In the genomic region with DNA sequence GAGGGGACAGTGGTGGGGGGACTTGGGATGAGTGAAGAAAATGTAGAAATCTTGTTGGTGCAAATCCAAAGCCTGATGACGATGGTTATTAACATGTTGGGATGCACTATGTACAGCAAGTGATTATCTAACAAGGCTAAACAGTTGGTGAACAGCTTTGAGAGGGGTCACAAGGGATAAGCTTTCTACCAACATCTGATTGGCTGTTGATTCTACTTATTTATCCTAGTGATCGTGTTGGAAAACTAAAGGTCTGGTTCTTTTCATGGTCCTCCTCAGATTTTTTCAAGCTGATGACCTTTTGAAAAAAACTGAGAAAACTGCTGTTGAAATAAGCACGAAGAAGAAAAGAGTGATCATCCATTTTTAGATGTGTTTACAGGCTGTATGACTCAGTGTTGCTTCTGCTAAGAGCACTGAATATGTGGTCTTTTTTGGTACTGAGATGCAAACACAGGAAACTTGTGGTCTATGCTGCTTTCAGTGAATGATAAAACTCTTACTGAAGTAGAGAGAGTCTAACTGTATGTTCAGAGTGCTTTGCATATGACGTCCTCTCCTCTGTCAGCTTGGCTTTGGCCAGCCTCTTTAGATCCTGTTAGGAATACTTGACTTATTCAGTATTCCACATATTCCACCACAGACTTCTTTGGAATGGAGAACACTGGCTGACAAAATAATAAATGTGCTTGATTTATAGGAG, we compare ENCODE assay signal across 8 cellular contexts.
DNase-seq lines count a peak whose midpoint lies in the region; ATAC-seq and TF ChIP-seq lines count a peak whose summit lies in the region.

No MANE protein-coding gene starts in this region.

- CTCF ChIA-PET in CD4-positive, alpha-beta T cell (lab: Charles Lee): no interaction called here
- CTCF ChIA-PET in activated CD4-positive, alpha-beta T cell treated with anti-CD3 and anti-CD28 coated beads, Interleukin-2, amount 10 ng/mL, durations not matched to agents 7 days and 5 days (lab: Charles Lee): interaction anchor here (1.1 kb wide), 1 partner anchor 220 kb away, joined by 6 read pairs; no protein-coding TSS in a partner anchor

- no peak overlapping the region for H3K4me3 ChIP-seq in mucosa of rectum (ENCODE audit: low read length in 2 of 2)

- H3K36me3 Mint-ChIP-seq in CD4-positive, alpha-beta T cell (ENCODE audit: low read depth): no peaks in the 10 kb centered on the region
- H3K36me3 Mint-ChIP-seq in activated CD4-positive, alpha-beta T cell treated with anti-CD3 and anti-CD28 coated beads, Interleukin-2, amount 10 ng/mL, durations not matched to agents 7 days and 5 days (ENCODE audit: low read depth): peaks cover 12% of the 10 kb centered on the region

- H3K9ac ChIP-seq in mucosa of rectum (ENCODE audit: low read depth in 1 of 2, low read length in 2 of 2): no peak overlapping the region

- H3K27me3 ChIP-seq in CD4-positive, alpha-beta T cell (ENCODE audit: control insufficient read depth, insufficient read depth, low read length): no peaks in the 10 kb centered on the region
- H3K27me3 ChIP-seq in mucosa of rectum (ENCODE audit: control insufficient read depth in 2 of 2, insufficient read depth in 2 of 2, low read length in 2 of 2): no peaks in the 10 kb centered on the region

- H3K4me1 Mint-ChIP-seq in CD4-positive, alpha-beta T cell (ENCODE audit: low read depth): peaks cover 41% of the 10 kb centered on the region
- peaks cover 52% of the 10 kb centered on the region for H3K4me1 Mint-ChIP-seq in activated CD4-positive, alpha-beta T cell treated with anti-CD3 and anti-CD28 coated beads, Interleukin-2, amount 10 ng/mL, durations not matched to agents 7 days and 5 days

- POLR2A ChIA-PET in CD4-positive, alpha-beta T cell (lab: Charles Lee): interaction anchor here (0.6 to 1.0 kb wide), 2 partner anchors 216 to 288 kb away, joined by 3 read pairs; no protein-coding TSS in a partner anchor
- POLR2A ChIA-PET in activated CD4-positive, alpha-beta T cell treated with anti-CD3 and anti-CD28 coated beads, Interleukin-2, amount 10 ng/mL, durations not matched to agents 7 days and 5 days (lab: Charles Lee): no interaction called here

- TF ChIP-seq CTCF in CD4-positive, alpha-beta T cell (IDR thresholded peaks at IDR 0.05): no peak

- peak overlapping the region; percentile 94 for H3K27ac Mint-ChIP-seq in CD4-positive, alpha-beta T cell
- peak overlapping the region; percentile 97 for H3K27ac Mint-ChIP-seq in activated CD4-positive, alpha-beta T cell treated with anti-CD3 and anti-CD28 coated beads, Interleukin-2, amount 10 ng/mL, durations not matched to agents 7 days and 5 days

- no peaks in the 10 kb centered on the region for H3K9me3 ChIP-seq in CD4-positive, alpha-beta T cell (ENCODE audit: control insufficient read depth, low read length)
- H3K9me3 ChIP-seq in mucosa of rectum (ENCODE audit: control insufficient read depth in 2 of 2, low read length in 2 of 2): no peaks in the 10 kb centered on the region

- H3K4me3 Mint-ChIP-seq in CD4-positive, alpha-beta T cell: peak overlapping the region; percentile 27
- H3K4me3 Mint-ChIP-seq in activated CD4-positive, alpha-beta T cell treated with anti-CD3 and anti-CD28 coated beads, Interleukin-2, amount 10 ng/mL, durations not matched to agents 7 days and 5 days: peak overlapping the region; percentile 11

- DNase-seq in CD4-positive, alpha-beta T cell: no peak
- peak; percentile 59 for DNase-seq in activated CD4-positive, alpha-beta T cell treated with anti-CD3 and anti-CD28 coated beads, Interleukin-2, amount 10 ng/mL, durations not matched to agents 7 days and 5 days
- DNase-seq in NCI-H69 (lab: John Stamatoyannopoulos, UW) (no peak), NCI-H345 treated with DMSO at 0.1 percent for 48 hours (lab: John Stamatoyannopoulos, UW; ENCODE audit: unreplicated experiment) (no peak), NCI-H128 (lab: John Stamatoyannopoulos, UW; ENCODE audit: unreplicated experiment) (no peak)

- intact Hi-C loops in CD4-positive, alpha-beta T cell (cut with DNase I, micrococcal nuclease): no loop called here

- H3K36me3 ChIP-seq in mucosa of rectum (ENCODE audit: control insufficient read depth in 2 of 2, insufficient read depth in 2 of 2, low read length in 2 of 2): no peaks in the 10 kb centered on the region

- peaks cover 0 to 3% of the 10 kb centered on the region in 2 donors for H3K4me1 ChIP-seq in mucosa of rectum (ENCODE audit: control insufficient read depth in 2 of 2, insufficient read depth in 2 of 2, low read length in 2 of 2)

- H3K27ac ChIP-seq in CD4-positive, alpha-beta T cell (ENCODE audit: low read depth, low read length): no peak overlapping the region
- H3K27ac ChIP-seq in mucosa of rectum (ENCODE audit: low read depth in 2 of 2, low read length in 2 of 2): peak overlapping the region; percentile 53 to 58

- no peaks in the 10 kb centered on the region for H3K9me3 Mint-ChIP-seq in CD4-positive, alpha-beta T cell
- peaks cover 17% of the 10 kb centered on the region for H3K9me3 Mint-ChIP-seq in activated CD4-positive, alpha-beta T cell treated with anti-CD3 and anti-CD28 coated beads, Interleukin-2, amount 10 ng/mL, durations not matched to agents 7 days and 5 days

- ATAC-seq in CD4-positive, alpha-beta T cell (ENCODE audit: poor library complexity): peak; percentile 96
- ATAC-seq in GM19324 (IDR thresholded peaks at IDR 0.05; ENCODE audit: low FRiP score, unreplicated experiment): peak; percentile 100
- ATAC-seq in HG03196 (IDR thresholded peaks at IDR 0.05; ENCODE audit: unreplicated experiment): peak; percentile 100

- no peaks in the 10 kb centered on the region for H3K27me3 Mint-ChIP-seq in CD4-positive, alpha-beta T cell
- H3K27me3 Mint-ChIP-seq in activated CD4-positive, alpha-beta T cell treated with anti-CD3 and anti-CD28 coated beads, Interleukin-2, amount 10 ng/mL, durations not matched to agents 7 days and 5 days: peaks cover under 1% of the 10 kb centered on the region
